Comparison of ENCODE assay signal across 15 cellular contexts in the genomic region with DNA sequence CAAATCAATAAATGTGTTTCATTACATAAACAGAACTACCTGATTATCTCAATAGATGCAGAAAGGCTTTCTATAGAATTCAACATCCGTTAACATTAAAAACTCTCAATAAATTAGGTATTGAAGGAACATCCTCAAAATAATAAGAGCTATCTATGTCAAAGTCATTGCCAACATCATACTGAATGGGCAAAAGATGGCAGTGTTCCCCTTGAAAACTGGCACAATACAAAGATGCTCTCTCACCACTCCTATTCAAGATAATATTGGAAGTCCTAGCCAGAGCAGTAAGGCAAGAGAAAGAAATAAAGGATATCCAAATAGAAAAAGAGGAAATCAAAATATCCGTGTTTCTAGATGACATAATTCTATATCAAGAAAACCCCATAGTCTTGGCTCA.
"Had no signal": no experiment of that assay in that cellular context is flagged by ENCODE, and none has a peak within 500 bp of the region (broad histone marks: within the 10 kb centered on the region; RNA-seq: fewer than 3 reads in every experiment).

No MANE protein-coding gene starts in this region.

- ATAC-seq: esophagus mucosa; left cardiac atrium; naive thymus-derived CD4-positive, alpha-beta T cell; stimulated activated effector memory CD8-positive, alpha-beta T cell treated with anti-CD3 and anti-CD28 coated beads, Interleukin-12 subunit alpha, Interleukin-12 subunit beta, amount 100 ng/mL, for 72 hours had no signal

- DNase-seq: activated CD4-positive, alpha-beta T cell treated with anti-CD3 and anti-CD28 coated beads, Interleukin-2, amount 50 U/mL, for 1 hour; activated CD4-positive, CD25-positive, alpha-beta regulatory T cell; activated naive CD4-positive, alpha-beta T cell treated with anti-CD3 and anti-CD28 coated beads, Interleukin-2, amount 50 U/mL, for 16 hours; central memory CD4-positive, alpha-beta T cell; foreskin fibroblast; glutamatergic neuron; immature natural killer cell; left cardiac atrium; mammary epithelial cell; naive thymus-derived CD4-positive, alpha-beta T cell; tibial artery had no signal

- H3K4me3 ChIP-seq: right atrium auricular region, tibial artery, vagina had no signal
